ENCODE assay signal across 9 cellular contexts in genomic region chr12:124909831-124910560, GRCh38. TPM values are rescaled to one million over a fixed set of nuclear protein-coding genes. Genes with fewer than 3 reads are reported as not detected.
DNase-seq lines count a peak whose midpoint lies in the region; ATAC-seq, FAIRE-seq and TF ChIP-seq lines count a peak whose summit lies in the region.
"Had no signal": no experiment of that assay in that cellular context is flagged by ENCODE, and none has a peak within 500 bp of the region (broad histone marks: within the 10 kb centered on the region; RNA-seq: fewer than 3 reads in every experiment).

No MANE protein-coding gene starts in this region.

- H3K4me3 ChIP-seq in left ventricle myocardium inferior (peak overlapping the region; percentile 60), K562 (no peak overlapping the region), uterus (no peak overlapping the region)

- H3K9me3 ChIP-seq in left ventricle myocardium inferior (replicated peaks) (no peaks in the 10 kb centered on the region), K562 (replicated peaks; ENCODE audit: control insufficient read depth, insufficient read depth, low read depth, low read length) (no peaks in the 10 kb centered on the region), uterus (no peaks in the 10 kb centered on the region)

- TF ChIP-seq POLR2A in K562 (conservative IDR thresholded peaks at IDR 0.05): no peak
- TF ChIP-seq POLR2A in uterus (IDR thresholded peaks at IDR 0.05): no peak

- H3K9ac ChIP-seq in K562 (ENCODE audit: insufficient read depth in 1 of 2, low read depth in 2 of 2, low read length in 2 of 2): no peak overlapping the region

- H3K27me3 ChIP-seq in left ventricle myocardium inferior (ENCODE audit: low read depth) (no peaks in the 10 kb centered on the region), K562 (ENCODE audit: control insufficient read depth in 2 of 2, insufficient read depth in 2 of 2, low read length in 2 of 2) (no peaks in the 10 kb centered on the region), uterus (peaks cover 0 to 4% of the 10 kb centered on the region in 2 donors)

- no peak overlapping the region for H2AFZ ChIP-seq in K562 (ENCODE audit: low read depth, low read length)

- intact Hi-C loops in left ventricle myocardium inferior (cut with micrococcal nuclease) (no loop called here), Right ventricle myocardium inferior (cut with DNase I) (loop anchor here (10.0 kb wide), 1 partner anchor 875 kb away; no protein-coding TSS in a partner anchor), K562 (cut with micrococcal nuclease) (no loop called here), uterus (cut with DNase I; ENCODE audit: low total_unique reads) (no loop called here)

- TF ChIP-seq CTCF in left ventricle myocardium inferior (IDR thresholded peaks at IDR 0.05; ENCODE audit: borderline replicate concordance) (no peak), K562 (IDR thresholded peaks at IDR 0.05 in 2 of 3, conservative IDR thresholded peaks at IDR 0.05 in 1 of 3; ENCODE audit: insufficient read depth in 2 of 3, low read depth in 1 of 3, low read length in 3 of 3) (no peak), uterus (IDR thresholded peaks at IDR 0.05) (no peak)

- 21% methylated on average over 8 of the region's 8 CpGs for WGBS in K562 (ENCODE audit: insufficient coverage, low coverage, missing lambda C conversion rate)

- H3K79me2 ChIP-seq in K562 (ENCODE audit: control insufficient read depth, insufficient read depth, low read length): peaks cover 42% of the 10 kb centered on the region

- no peak for TF ChIP-seq EP300 in K562 (IDR thresholded peaks at IDR 0.05; ENCODE audit: low read length)

- ATAC-seq in Right ventricle myocardium inferior (no peak), K562 (peak; percentile 20), HG02678 (IDR thresholded peaks at IDR 0.05; ENCODE audit: unreplicated experiment) (no peak)

- POLR2A ChIA-PET in K562 (lab: Yijun Ruan, JAX): interaction anchor here (0.6 to 8.2 kb wide), 33 partner anchors 8 to 1881 kb away, joined by 3 to 127 read pairs (median 4); no protein-coding TSS in a partner anchor

- no peak overlapping the region for H3K4me2 ChIP-seq in K562 (ENCODE audit: insufficient read depth, low read length)

- H3K27ac ChIP-seq in left ventricle myocardium inferior (replicated peaks) (peak overlapping the region; percentile 47), K562 (ENCODE audit: extremely low read depth, low read depth, low read length) (peak overlapping the region; percentile 12; the same call in 1 of the 3 replicates), uterus (peak overlapping the region; percentile 31 to 53)
- H3K27ac ChIP-seq: WERI-Rb-1 had no signal

- no peak for FAIRE-seq in K562 (lab: Jason Lieb, UNC)

- H3K9me1 ChIP-seq in K562 (ENCODE audit: control insufficient read depth, insufficient read depth, low read length): peaks cover 7% of the 10 kb centered on the region

- TF ChIP-seq RAD21 in K562 (CRISPR knock-in tag; conservative IDR thresholded peaks at IDR 0.05 in 1 of 2, IDR thresholded peaks at IDR 0.05 in 1 of 2): no peak

- H3K36me3 ChIP-seq in left ventricle myocardium inferior (peaks cover 34% of the 10 kb centered on the region), K562 (ENCODE audit: control insufficient read depth, insufficient read depth, low read length) (peaks cover 34% of the 10 kb centered on the region), uterus (no peaks in the 10 kb centered on the region)

- H3K4me1 ChIP-seq in left ventricle myocardium inferior (peaks cover 63% of the 10 kb centered on the region), K562 (replicated peaks in 1 of 2; ENCODE audit: control insufficient read depth in 2 of 2, insufficient read depth in 2 of 2, low read length in 2 of 2) (peaks cover 10 to 20% of the 10 kb centered on the region in 2 experiments; a peak in 4 of 5 replicates), uterus (peaks cover 3 to 8% of the 10 kb centered on the region in 2 donors)

- in situ Hi-C loops in K562 (cut with MboI): no loop called here

- no TSS peak for BruUV-seq in K562 (replicated peaks; lab: Mats Ljungman, UMichigan)

- peaks cover 37% of the 10 kb centered on the region for H4K20me1 ChIP-seq in K562 (replicated peaks; ENCODE audit: control insufficient read depth, insufficient read depth, low read length)

- DNase-seq in left ventricle myocardium inferior (no peak), Right ventricle myocardium inferior (ENCODE audit: missing footprints) (no peak), K562 (ENCODE audit: extremely low read depth in 1 of 4, low spot score in 3 of 4) (peak in 1 of 4 experiments; percentile 41), medulla oblongata (ENCODE audit: extremely low spot score) (peak; percentile 46), uterus (no peak), GF-D8 (lab: John Stamatoyannopoulos, UW) (no peak), glomerular visceral epithelial cell (ENCODE audit: extremely low spot score) (no peak)
- DNase-seq: WERI-Rb-1 had no signal

- CTCF ChIA-PET in K562 (lab: Yijun Ruan, JAX; ENCODE audit: low intra/inter-chr PET ratio): interaction anchor here (0.6 kb wide), 1 partner anchor 79 kb away, joined by 3 read pairs; the partner anchor contains the start of gene DHX37

TF ChIP-seq in K562, 482 proteins besides CTCF, POLR2A, EP300 and RAD21 (continues in another document):
- TF ChIP-seq CREM (IDR thresholded peaks at IDR 0.05; ENCODE audit: low read depth) (0 out of 2 replicates have a peak, but pooled peaks have one; percentile 10), ZNF655 (CRISPR knock-in tag; IDR thresholded peaks at IDR 0.05) (0 out of 2 replicates have a peak, but pooled peaks have one; percentile 2)

RNA-seq across cellular contexts. Expression of gene UBC, which starts 4.5 kb away (rescaled TPM):
- total RNA-seq in left ventricle myocardium inferior: 1,154 TPM
- total RNA-seq in Right ventricle myocardium inferior: 1,199 TPM
- 193 and 317 TPM in 2 replicates for total RNA-seq in K562 (2011; cell fraction: chromatin; rRNA removed; ENCODE audit: low replicate concordance)
- total RNA-seq in K562 (2011; cell fraction: nucleolus; rRNA removed): 188 and 214 TPM in 2 replicates
- 283 and 301 TPM in 2 replicates for total RNA-seq in K562 (2011; cell fraction: nucleoplasm; rRNA removed)
- total RNA-seq in K562 (2014; rRNA removed): 717 and 744 TPM in 2 replicates
- 771 and 813 TPM in 2 replicates for total RNA-seq in K562 (2014; rRNA removed; fragmentation: Illumina TruSeq; extraction: Trizol)
- total RNA-seq in K562 (2015; rRNA removed; fragmentation: Illumina TruSeq; extraction: Trizol): 795 and 812 TPM in 2 replicates
- total RNA-seq in K562 (2021): 697 and 765 TPM in 2 replicates
- 1,118 and 1,197 TPM in 2 replicates for polyA plus RNA-seq in K562 (2011; rRNA removed)
- 514 and 899 TPM in 2 replicates for polyA plus RNA-seq in K562 (2011; cell fraction: cytosol; rRNA removed)
- polyA plus RNA-seq in K562 (2011; cell fraction: nucleus; rRNA removed): 518 and 627 TPM in 2 replicates
- 1,269 and 1,358 TPM in 2 replicates for polyA plus RNA-seq in K562 (2012)
- 825 and 860 TPM in 2 replicates for polyA plus RNA-seq in K562 (2014; fragmentation: Illumina TruSeq; extraction: Trizol)
- 1,000 to 10,000 TPM in 1 of 2 experiments, 100 to 1,000 TPM in 1; 927 to 1,153 TPM for polyA plus RNA-seq in K562 (2014; fragmentation: Nextera tagmentation; extraction: Ambion mirVana)
- 533 and 624 TPM in 2 replicates for polyA plus RNA-seq in K562 (2014; rRNA removed)
- 765 and 975 TPM in 2 replicates for polyA minus RNA-seq in K562 (2011; rRNA and poly(A)+ RNA removed)
- polyA minus RNA-seq in K562 (2011; cell fraction: cytosol; rRNA and poly(A)+ RNA removed): 543 and 602 TPM in 2 replicates
- polyA minus RNA-seq in K562 (2011; cell fraction: nucleus; rRNA and poly(A)+ RNA removed): 77.0 and 177 TPM in 2 replicates
- total RNA-seq in uterus: 1,000 to 10,000 TPM in 2 of 4 donors, 100 to 1,000 TPM in 2; 821 to 1,719 (median 1,034) TPM

RNA-seq across cellular contexts. Expression of gene SCARB1, which starts 46.3 kb away (rescaled TPM):
- 11.1 TPM for total RNA-seq in left ventricle myocardium inferior
- total RNA-seq in Right ventricle myocardium inferior: 14.1 TPM
- 238 and 543 TPM in 2 replicates for total RNA-seq in K562 (2011; cell fraction: chromatin; rRNA removed; ENCODE audit: low replicate concordance)
- total RNA-seq in K562 (2011; cell fraction: nucleolus; rRNA removed): 351 and 425 TPM in 2 replicates
- total RNA-seq in K562 (2011; cell fraction: nucleoplasm; rRNA removed): 354 and 357 TPM in 2 replicates
- total RNA-seq in K562 (2014; rRNA removed): 52.8 and 83.0 TPM in 2 replicates
- 30.9 and 38.4 TPM in 2 replicates for total RNA-seq in K562 (2014; rRNA removed; fragmentation: Illumina TruSeq; extraction: Trizol)
- total RNA-seq in K562 (2015; rRNA removed; fragmentation: Illumina TruSeq; extraction: Trizol): 36.0 and 38.7 TPM in 2 replicates
- total RNA-seq in K562 (2021): 148 and 157 TPM in 2 replicates
- polyA plus RNA-seq in K562 (2011; rRNA removed): 81.9 and 168 TPM in 2 replicates
- 161 and 163 TPM in 2 replicates for polyA plus RNA-seq in K562 (2011; cell fraction: cytosol; rRNA removed)
- 435 and 491 TPM in 2 replicates for polyA plus RNA-seq in K562 (2011; cell fraction: nucleus; rRNA removed)
- 87.6 and 124 TPM in 2 replicates for polyA plus RNA-seq in K562 (2012)
- polyA plus RNA-seq in K562 (2014; fragmentation: Illumina TruSeq; extraction: Trizol): 143 and 152 TPM in 2 replicates
- 1 to 10 TPM in 1 of 2 experiments, under 1 TPM in 1; 0.56 to 4.7 TPM for polyA plus RNA-seq in K562 (2014; fragmentation: Nextera tagmentation; extraction: Ambion mirVana)
- polyA plus RNA-seq in K562 (2014; rRNA removed): 79.2 and 92.6 TPM in 2 replicates
- polyA minus RNA-seq in K562 (2011; rRNA and poly(A)+ RNA removed): 83.0 and 106 TPM in 2 replicates
- polyA minus RNA-seq in K562 (2011; cell fraction: cytosol; rRNA and poly(A)+ RNA removed): 90.2 and 100 TPM in 2 replicates
- polyA minus RNA-seq in K562 (2011; cell fraction: nucleus; rRNA and poly(A)+ RNA removed): 82.3 and 143 TPM in 2 replicates
- total RNA-seq in uterus: 10 to 100 TPM in 2 of 4 donors, 1 to 10 TPM in 2; 2.1 to 37.0 (median 9.6) TPM
